In the genomic region with DNA sequence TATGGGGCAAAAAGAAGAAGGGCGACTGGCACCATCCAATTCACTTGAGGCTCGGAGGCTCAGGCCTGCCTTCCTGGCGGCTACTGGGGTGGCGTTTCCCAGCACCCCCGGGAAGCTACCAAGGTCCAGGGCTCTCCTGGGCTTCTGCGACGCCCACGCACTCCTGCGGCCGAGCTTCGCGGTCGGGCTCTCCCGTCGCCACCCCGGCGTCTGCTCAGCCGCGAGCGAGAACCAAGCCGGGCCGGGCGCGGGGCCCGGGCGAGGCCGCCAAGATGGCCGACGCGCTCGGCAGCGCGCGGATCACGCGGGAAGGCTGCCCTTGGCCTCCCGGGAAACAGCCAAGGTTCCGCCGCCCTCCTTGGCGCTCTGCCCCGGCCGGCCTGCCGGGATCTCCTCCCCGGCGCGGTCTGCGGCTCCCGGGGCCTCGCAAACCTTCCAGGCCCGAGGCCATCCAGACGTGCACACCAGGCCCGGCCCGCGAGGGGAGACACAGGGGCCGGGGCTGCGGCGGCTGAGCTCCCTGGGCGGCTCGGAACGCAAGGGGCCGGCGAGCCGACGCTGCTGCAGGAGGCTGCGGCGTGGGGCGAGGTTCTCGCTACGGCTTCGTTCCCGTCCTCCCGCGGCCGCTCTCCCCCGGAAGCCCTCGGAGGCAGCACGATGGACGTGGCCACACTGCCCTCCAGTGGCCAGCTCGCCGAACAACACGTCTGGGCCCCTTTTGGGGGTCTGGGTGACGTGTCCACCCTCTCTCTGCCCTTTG, we compare ENCODE assay signal across 1 cellular context.
TF ChIP-seq lines count a peak whose summit lies in the region.

No MANE protein-coding gene starts in this region.

TF ChIP-seq in K562, 482 proteins besides CTCF, POLR2A, EP300 and RAD21 (continued from another document and continues in another):
- TF ChIP-seq, protein P1, sequence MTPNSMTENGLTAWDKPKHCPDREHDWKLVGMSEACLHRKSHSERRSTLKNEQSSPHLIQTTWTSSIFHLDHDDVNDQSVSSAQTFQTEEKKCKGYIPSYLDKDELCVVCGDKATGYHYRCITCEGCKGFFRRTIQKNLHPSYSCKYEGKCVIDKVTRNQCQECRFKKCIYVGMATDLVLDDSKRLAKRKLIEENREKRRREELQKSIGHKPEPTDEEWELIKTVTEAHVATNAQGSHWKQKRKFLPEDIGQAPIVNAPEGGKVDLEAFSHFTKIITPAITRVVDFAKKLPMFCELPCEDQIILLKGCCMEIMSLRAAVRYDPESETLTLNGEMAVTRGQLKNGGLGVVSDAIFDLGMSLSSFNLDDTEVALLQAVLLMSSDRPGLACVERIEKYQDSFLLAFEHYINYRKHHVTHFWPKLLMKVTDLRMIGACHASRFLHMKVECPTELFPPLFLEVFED (CRISPR knock-in tag; conservative IDR thresholded peaks at IDR 0.05): no peak
- TF ChIP-seq HNRNPH1 (optimal IDR thresholded peaks at IDR 0.05; ENCODE audit: low read depth, low read length): no peak
- TF ChIP-seq, protein P2, sequence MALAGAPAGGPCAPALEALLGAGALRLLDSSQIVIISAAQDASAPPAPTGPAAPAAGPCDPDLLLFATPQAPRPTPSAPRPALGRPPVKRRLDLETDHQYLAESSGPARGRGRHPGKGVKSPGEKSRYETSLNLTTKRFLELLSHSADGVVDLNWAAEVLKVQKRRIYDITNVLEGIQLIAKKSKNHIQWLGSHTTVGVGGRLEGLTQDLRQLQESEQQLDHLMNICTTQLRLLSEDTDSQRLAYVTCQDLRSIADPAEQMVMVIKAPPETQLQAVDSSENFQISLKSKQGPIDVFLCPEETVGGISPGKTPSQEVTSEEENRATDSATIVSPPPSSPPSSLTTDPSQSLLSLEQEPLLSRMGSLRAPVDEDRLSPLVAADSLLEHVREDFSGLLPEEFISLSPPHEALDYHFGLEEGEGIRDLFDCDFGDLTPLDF (CRISPR knock-in tag; IDR thresholded peaks at IDR 0.05): peak; percentile 80; the same call in 1 of the 2 replicates
- TF ChIP-seq CSDE1 (IDR thresholded peaks at IDR 0.05): no peak; a peak in 1 of 4 replicates
- peak; percentile 73 for TF ChIP-seq TBP (optimal IDR thresholded peaks at IDR 0.05; ENCODE audit: low read depth, low read length)
- TF ChIP-seq ZFX (CRISPR knock-in tag; IDR thresholded peaks at IDR 0.05): peak; percentile 97
- no peak; the same call in 1 of the 2 replicates for TF ChIP-seq ZBTB17 (CRISPR knock-in tag; IDR thresholded peaks at IDR 0.05)
- TF ChIP-seq, protein P3, sequence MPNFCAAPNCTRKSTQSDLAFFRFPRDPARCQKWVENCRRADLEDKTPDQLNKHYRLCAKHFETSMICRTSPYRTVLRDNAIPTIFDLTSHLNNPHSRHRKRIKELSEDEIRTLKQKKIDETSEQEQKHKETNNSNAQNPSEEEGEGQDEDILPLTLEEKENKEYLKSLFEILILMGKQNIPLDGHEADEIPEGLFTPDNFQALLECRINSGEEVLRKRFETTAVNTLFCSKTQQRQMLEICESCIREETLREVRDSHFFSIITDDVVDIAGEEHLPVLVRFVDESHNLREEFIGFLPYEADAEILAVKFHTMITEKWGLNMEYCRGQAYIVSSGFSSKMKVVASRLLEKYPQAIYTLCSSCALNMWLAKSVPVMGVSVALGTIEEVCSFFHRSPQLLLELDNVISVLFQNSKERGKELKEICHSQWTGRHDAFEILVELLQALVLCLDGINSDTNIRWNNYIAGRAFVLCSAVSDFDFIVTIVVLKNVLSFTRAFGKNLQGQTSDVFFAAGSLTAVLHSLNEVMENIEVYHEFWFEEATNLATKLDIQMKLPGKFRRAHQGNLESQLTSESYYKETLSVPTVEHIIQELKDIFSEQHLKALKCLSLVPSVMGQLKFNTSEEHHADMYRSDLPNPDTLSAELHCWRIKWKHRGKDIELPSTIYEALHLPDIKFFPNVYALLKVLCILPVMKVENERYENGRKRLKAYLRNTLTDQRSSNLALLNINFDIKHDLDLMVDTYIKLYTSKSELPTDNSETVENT (CRISPR knock-in tag; IDR thresholded peaks at IDR 0.05): no peak
- TF ChIP-seq ZKSCAN8 (CRISPR knock-in tag; IDR thresholded peaks at IDR 0.05): peak; percentile 69; the same call in 1 of the 2 replicates
- TF ChIP-seq ELF4 (CRISPR knock-in tag; IDR thresholded peaks at IDR 0.05): no peak
- TF ChIP-seq, protein P4, sequence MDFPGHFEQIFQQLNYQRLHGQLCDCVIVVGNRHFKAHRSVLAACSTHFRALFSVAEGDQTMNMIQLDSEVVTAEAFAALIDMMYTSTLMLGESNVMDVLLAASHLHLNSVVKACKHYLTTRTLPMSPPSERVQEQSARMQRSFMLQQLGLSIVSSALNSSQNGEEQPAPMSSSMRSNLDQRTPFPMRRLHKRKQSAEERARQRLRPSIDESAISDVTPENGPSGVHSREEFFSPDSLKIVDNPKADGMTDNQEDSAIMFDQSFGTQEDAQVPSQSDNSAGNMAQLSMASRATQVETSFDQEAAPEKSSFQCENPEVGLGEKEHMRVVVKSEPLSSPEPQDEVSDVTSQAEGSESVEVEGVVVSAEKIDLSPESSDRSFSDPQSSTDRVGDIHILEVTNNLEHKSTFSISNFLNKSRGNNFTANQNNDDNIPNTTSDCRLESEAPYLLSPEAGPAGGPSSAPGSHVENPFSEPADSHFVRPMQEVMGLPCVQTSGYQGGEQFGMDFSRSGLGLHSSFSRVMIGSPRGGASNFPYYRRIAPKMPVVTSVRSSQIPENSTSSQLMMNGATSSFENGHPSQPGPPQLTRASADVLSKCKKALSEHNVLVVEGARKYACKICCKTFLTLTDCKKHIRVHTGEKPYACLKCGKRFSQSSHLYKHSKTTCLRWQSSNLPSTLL (IDR thresholded peaks at IDR 0.05): no peak
- TF ChIP-seq RBM15 (IDR thresholded peaks at IDR 0.05; ENCODE audit: insufficient read depth, low read length): no peak
- TF ChIP-seq CBFB (CRISPR knock-in tag; IDR thresholded peaks at IDR 0.05): no peak
- TF ChIP-seq, protein P5, sequence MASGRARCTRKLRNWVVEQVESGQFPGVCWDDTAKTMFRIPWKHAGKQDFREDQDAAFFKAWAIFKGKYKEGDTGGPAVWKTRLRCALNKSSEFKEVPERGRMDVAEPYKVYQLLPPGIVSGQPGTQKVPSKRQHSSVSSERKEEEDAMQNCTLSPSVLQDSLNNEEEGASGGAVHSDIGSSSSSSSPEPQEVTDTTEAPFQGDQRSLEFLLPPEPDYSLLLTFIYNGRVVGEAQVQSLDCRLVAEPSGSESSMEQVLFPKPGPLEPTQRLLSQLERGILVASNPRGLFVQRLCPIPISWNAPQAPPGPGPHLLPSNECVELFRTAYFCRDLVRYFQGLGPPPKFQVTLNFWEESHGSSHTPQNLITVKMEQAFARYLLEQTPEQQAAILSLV (tag; IDR thresholded peaks at IDR 0.05): no peak
- TF ChIP-seq, protein P6, sequence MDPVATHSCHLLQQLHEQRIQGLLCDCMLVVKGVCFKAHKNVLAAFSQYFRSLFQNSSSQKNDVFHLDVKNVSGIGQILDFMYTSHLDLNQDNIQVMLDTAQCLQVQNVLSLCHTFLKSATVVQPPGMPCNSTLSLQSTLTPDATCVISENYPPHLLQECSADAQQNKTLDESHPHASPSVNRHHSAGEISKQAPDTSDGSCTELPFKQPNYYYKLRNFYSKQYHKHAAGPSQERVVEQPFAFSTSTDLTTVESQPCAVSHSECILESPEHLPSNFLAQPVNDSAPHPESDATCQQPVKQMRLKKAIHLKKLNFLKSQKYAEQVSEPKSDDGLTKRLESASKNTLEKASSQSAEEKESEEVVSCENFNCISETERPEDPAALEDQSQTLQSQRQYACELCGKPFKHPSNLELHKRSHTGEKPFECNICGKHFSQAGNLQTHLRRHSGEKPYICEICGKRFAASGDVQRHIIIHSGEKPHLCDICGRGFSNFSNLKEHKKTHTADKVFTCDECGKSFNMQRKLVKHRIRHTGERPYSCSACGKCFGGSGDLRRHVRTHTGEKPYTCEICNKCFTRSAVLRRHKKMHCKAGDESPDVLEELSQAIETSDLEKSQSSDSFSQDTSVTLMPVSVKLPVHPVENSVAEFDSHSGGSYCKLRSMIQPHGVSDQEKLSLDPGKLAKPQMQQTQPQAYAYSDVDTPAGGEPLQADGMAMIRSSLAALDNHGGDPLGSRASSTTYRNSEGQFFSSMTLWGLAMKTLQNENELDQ (CRISPR knock-in tag; IDR thresholded peaks at IDR 0.05; ENCODE audit: borderline replicate concordance): no peak
- TF ChIP-seq, protein P7, sequence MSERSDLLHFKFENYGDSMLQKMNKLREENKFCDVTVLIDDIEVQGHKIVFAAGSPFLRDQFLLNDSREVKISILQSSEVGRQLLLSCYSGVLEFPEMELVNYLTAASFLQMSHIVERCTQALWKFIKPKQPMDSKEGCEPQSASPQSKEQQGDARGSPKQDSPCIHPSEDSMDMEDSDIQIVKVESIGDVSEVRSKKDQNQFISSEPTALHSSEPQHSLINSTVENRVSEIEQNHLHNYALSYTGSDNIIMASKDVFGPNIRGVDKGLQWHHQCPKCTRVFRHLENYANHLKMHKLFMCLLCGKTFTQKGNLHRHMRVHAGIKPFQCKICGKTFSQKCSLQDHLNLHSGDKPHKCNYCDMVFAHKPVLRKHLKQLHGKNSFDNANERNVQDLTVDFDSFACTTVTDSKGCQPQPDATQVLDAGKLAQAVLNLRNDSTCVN (CRISPR knock-in tag; IDR thresholded peaks at IDR 0.05): no peak
- peak; percentile 42 for TF ChIP-seq ZNF175 (CRISPR knock-in tag; IDR thresholded peaks at IDR 0.05; ENCODE audit: low read depth)
- TF ChIP-seq TAF1 (IDR thresholded peaks at IDR 0.05; ENCODE audit: control insufficient read depth, extremely low read depth, insufficient read depth, low read length, severe bottlenecking): no peak
- no peak for TF ChIP-seq LEF1 (IDR thresholded peaks at IDR 0.05)
- TF ChIP-seq, protein P8, sequence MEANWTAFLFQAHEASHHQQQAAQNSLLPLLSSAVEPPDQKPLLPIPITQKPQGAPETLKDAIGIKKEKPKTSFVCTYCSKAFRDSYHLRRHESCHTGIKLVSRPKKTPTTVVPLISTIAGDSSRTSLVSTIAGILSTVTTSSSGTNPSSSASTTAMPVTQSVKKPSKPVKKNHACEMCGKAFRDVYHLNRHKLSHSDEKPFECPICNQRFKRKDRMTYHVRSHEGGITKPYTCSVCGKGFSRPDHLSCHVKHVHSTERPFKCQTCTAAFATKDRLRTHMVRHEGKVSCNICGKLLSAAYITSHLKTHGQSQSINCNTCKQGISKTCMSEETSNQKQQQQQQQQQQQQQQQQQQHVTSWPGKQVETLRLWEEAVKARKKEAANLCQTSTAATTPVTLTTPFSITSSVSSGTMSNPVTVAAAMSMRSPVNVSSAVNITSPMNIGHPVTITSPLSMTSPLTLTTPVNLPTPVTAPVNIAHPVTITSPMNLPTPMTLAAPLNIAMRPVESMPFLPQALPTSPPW (CRISPR knock-in tag; IDR thresholded peaks at IDR 0.05): peak; percentile 54
- TF ChIP-seq RHOXF2B (CRISPR knock-in tag; conservative IDR thresholded peaks at IDR 0.05): no peak
- TF ChIP-seq, protein P9, sequence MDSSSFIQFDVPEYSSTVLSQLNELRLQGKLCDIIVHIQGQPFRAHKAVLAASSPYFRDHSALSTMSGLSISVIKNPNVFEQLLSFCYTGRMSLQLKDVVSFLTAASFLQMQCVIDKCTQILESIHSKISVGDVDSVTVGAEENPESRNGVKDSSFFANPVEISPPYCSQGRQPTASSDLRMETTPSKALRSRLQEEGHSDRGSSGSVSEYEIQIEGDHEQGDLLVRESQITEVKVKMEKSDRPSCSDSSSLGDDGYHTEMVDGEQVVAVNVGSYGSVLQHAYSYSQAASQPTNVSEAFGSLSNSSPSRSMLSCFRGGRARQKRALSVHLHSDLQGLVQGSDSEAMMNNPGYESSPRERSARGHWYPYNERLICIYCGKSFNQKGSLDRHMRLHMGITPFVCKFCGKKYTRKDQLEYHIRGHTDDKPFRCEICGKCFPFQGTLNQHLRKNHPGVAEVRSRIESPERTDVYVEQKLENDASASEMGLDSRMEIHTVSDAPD (CRISPR knock-in tag; IDR thresholded peaks at IDR 0.05): 0 out of 2 replicates have a peak, but pooled peaks have one; percentile 43
- no peak for TF ChIP-seq SREBF2 (CRISPR knock-in tag; IDR thresholded peaks at IDR 0.05)
- no peak; the same call in 1 of the 2 replicates for TF ChIP-seq ILF3 (IDR thresholded peaks at IDR 0.05; ENCODE audit: borderline replicate concordance)
- no peak for TF ChIP-seq CBFA2T2 (conservative IDR thresholded peaks at IDR 0.05)
- no peak for TF ChIP-seq ARNT (IDR thresholded peaks at IDR 0.05)
- no peak for TF ChIP-seq KAT8 (IDR thresholded peaks at IDR 0.05; ENCODE audit: low read depth)
- no peak for TF ChIP-seq ADNP (tag; IDR thresholded peaks at IDR 0.05)
- no peak for TF ChIP-seq ZNF23 (CRISPR knock-in tag; IDR thresholded peaks at IDR 0.05)
- peak; percentile 89 for TF ChIP-seq POLR2G (IDR thresholded peaks at IDR 0.05; ENCODE audit: low read depth, low read length)
- TF ChIP-seq, protein P10, sequence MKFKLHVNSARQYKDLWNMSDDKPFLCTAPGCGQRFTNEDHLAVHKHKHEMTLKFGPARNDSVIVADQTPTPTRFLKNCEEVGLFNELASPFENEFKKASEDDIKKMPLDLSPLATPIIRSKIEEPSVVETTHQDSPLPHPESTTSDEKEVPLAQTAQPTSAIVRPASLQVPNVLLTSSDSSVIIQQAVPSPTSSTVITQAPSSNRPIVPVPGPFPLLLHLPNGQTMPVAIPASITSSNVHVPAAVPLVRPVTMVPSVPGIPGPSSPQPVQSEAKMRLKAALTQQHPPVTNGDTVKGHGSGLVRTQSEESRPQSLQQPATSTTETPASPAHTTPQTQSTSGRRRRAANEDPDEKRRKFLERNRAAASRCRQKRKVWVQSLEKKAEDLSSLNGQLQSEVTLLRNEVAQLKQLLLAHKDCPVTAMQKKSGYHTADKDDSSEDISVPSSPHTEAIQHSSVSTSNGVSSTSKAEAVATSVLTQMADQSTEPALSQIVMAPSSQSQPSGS (CRISPR knock-in tag; IDR thresholded peaks at IDR 0.05): peak; percentile 43; the same call in 1 of the 2 replicates
- TF ChIP-seq ZBTB7A (IDR thresholded peaks at IDR 0.05; ENCODE audit: borderline replicate concordance, control insufficient read depth, low read depth, low read length): peak; percentile 75
- TF ChIP-seq EGR1 (conservative IDR thresholded peaks at IDR 0.05): peak; percentile 83
- TF ChIP-seq ZNF589 (CRISPR knock-in tag; IDR thresholded peaks at IDR 0.05; ENCODE audit: low read depth): peak; percentile 86
- no peak for TF ChIP-seq NFATC3 (IDR thresholded peaks at IDR 0.05)
- no peak for TF ChIP-seq TCFL5 (CRISPR knock-in tag; conservative IDR thresholded peaks at IDR 0.05)
- TF ChIP-seq GTF2E2 (tag; IDR thresholded peaks at IDR 0.05): peak; percentile 40; the same call in 1 of the 2 replicates
- TF ChIP-seq COPS2 (conservative IDR thresholded peaks at IDR 0.05): no peak
- TF ChIP-seq HSF4 (CRISPR knock-in tag; IDR thresholded peaks at IDR 0.05; ENCODE audit: borderline replicate concordance): 0 out of 2 replicates have a peak, but pooled peaks have one; percentile 65
- TF ChIP-seq PRMT5 (CRISPR knock-in tag; IDR thresholded peaks at IDR 0.05): no peak
- TF ChIP-seq MYBL2 (IDR thresholded peaks at IDR 0.05; ENCODE audit: low read depth): no peak
- no peak for TF ChIP-seq MYBL2 (CRISPR knock-in tag; IDR thresholded peaks at IDR 0.05; ENCODE audit: borderline replicate concordance)
- peak; percentile 53 for TF ChIP-seq ATF7 (IDR thresholded peaks at IDR 0.05)
- TF ChIP-seq, protein P11, sequence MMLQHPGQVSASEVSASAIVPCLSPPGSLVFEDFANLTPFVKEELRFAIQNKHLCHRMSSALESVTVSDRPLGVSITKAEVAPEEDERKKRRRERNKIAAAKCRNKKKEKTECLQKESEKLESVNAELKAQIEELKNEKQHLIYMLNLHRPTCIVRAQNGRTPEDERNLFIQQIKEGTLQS (IDR thresholded peaks at IDR 0.05): no peak
- TF ChIP-seq, protein P11 (CRISPR knock-in tag; conservative IDR thresholded peaks at IDR 0.05): 0 out of 2 replicates have a peak, but pooled peaks have one; percentile 70
- no peak for TF ChIP-seq TCF7 (IDR thresholded peaks at IDR 0.05; ENCODE audit: borderline replicate concordance)
- TF ChIP-seq ZNF583 (CRISPR knock-in tag; IDR thresholded peaks at IDR 0.05): peak; percentile 87; the same call in 1 of the 2 replicates
